In genomic region chr3:167095976-167096375, GRCh38 we compare ENCODE assay signal across 18 cellular contexts.
DNase-seq lines count a peak whose midpoint lies in the region; FAIRE-seq and TF ChIP-seq lines count a peak whose summit lies in the region.
"Had no signal": no experiment of that assay in that cellular context is flagged by ENCODE, and none has a peak within 500 bp of the region (broad histone marks: within the 10 kb centered on the region; RNA-seq: fewer than 3 reads in every experiment).

No MANE protein-coding gene starts in this region.

- FAIRE-seq in astrocyte (lab: Jason Lieb, UNC) = no peak
- FAIRE-seq: GM12878 had no signal

- H3K14ac ChIP-seq in mesenchymal stem cell (ENCODE audit: low read length in 2 of 2) = no peak overlapping the region

- H3K9me2 ChIP-seq in MM.1S (replicated peaks; ENCODE audit: insufficient read depth, low read length) = no peaks in the 10 kb centered on the region

- no peak overlapping the region for H2BK120ac ChIP-seq in mesenchymal stem cell (ENCODE audit: low read depth, low read length)

- H3F3A ChIP-seq in MM.1S (ENCODE audit: insufficient read depth, low read length) = 0 out of 2 replicates have a peak, but pooled peaks cover 3% of the 10 kb centered on the region

- no peak overlapping the region for H3K18ac ChIP-seq in mesenchymal stem cell (ENCODE audit: low read depth in 1 of 2, low read length in 2 of 2)

- 13% methylated on average over 2 of the region's 2 CpGs for WGBS in mesenchymal stem cell

- H3K36me3 Mint-ChIP-seq in astrocyte (ENCODE audit: low read depth, unreplicated experiment) = no peaks in the 10 kb centered on the region
- H3K36me3 Mint-ChIP-seq: CD8-positive, alpha-beta memory T cell had no signal

- H3K9me3 ChIP-seq in MM.1S (replicated peaks; ENCODE audit: insufficient read depth, low read length) (no peaks in the 10 kb centered on the region), astrocyte (ENCODE audit: insufficient read depth, low read depth, low read length) (no peaks in the 10 kb centered on the region), mesenchymal stem cell (ENCODE audit: control insufficient read depth, low read length) (no peaks in the 10 kb centered on the region)
- H3K9me3 ChIP-seq: BLaER1, Caco-2, HAP-1 had no signal

- H2BK15ac ChIP-seq in mesenchymal stem cell (ENCODE audit: low read depth, poor library complexity, severe bottlenecking) = no peak overlapping the region

- no peak overlapping the region for H3K4me3 Mint-ChIP-seq in astrocyte (ENCODE audit: unreplicated experiment)
- H3K4me3 Mint-ChIP-seq: CD8-positive, alpha-beta memory T cell had no signal

- no peaks in the 10 kb centered on the region for H3K36me3 ChIP-seq in MM.1S (replicated peaks; ENCODE audit: insufficient read depth, low read length)
- H3K36me3 ChIP-seq in astrocyte (ENCODE audit: insufficient read depth, low read length) = no peaks in the 10 kb centered on the region
- no peaks in the 10 kb centered on the region for H3K36me3 ChIP-seq in mesenchymal stem cell (ENCODE audit: control insufficient read depth in 1 of 2, insufficient read depth in 2 of 2, low read depth in 1 of 2, low read length in 2 of 2)
- H3K36me3 ChIP-seq: BLaER1, HAP-1 had no signal

- H3K27ac Mint-ChIP-seq in astrocyte (ENCODE audit: unreplicated experiment) = no peak overlapping the region
- H3K27ac Mint-ChIP-seq: CD8-positive, alpha-beta memory T cell had no signal

- peaks cover 23% of the 10 kb centered on the region for H3K4me1 ChIP-seq in MM.1S (ENCODE audit: low read length)
- H3K4me1 ChIP-seq in astrocyte (ENCODE audit: insufficient read depth, low read length) = no peaks in the 10 kb centered on the region
- no peaks in the 10 kb centered on the region for H3K4me1 ChIP-seq in mesenchymal stem cell (ENCODE audit: control insufficient read depth, insufficient read depth, low read depth, low read length)
- H3K4me1 ChIP-seq: BLaER1, Caco-2, HAP-1 had no signal

- H3K79me2 ChIP-seq in MM.1S (ENCODE audit: low read length) = no peaks in the 10 kb centered on the region
- no peaks in the 10 kb centered on the region for H3K79me2 ChIP-seq in astrocyte (ENCODE audit: insufficient read depth, low read length)

- no peak overlapping the region for H3K4ac ChIP-seq in mesenchymal stem cell (ENCODE audit: low read depth in 1 of 2, low read length in 2 of 2)

- no peak overlapping the region for H2BK5ac ChIP-seq in mesenchymal stem cell (ENCODE audit: low read depth, low read length, poor library complexity, severe bottlenecking)

- H2AK5ac ChIP-seq in mesenchymal stem cell (ENCODE audit: low read length, severe bottlenecking) = no peak overlapping the region

- no peak overlapping the region for H4K8ac ChIP-seq in mesenchymal stem cell (ENCODE audit: low read length)

- no peak overlapping the region for H3K4me3 ChIP-seq in MM.1S (ENCODE audit: low read length)
- no peak overlapping the region for H3K4me3 ChIP-seq in astrocyte (ENCODE audit: insufficient read depth, low read depth, low read length)
- H3K4me3 ChIP-seq in mesenchymal stem cell (ENCODE audit: insufficient read depth in 1 of 2, low read depth in 1 of 2, low read length in 2 of 2) = no peak overlapping the region
- H3K4me3 ChIP-seq: BLaER1, GM12878, HAP-1 had no signal

- no peaks in the 10 kb centered on the region for H3K79me1 ChIP-seq in mesenchymal stem cell (replicated peaks; ENCODE audit: low read length, poor library complexity, severe bottlenecking)

- no peak overlapping the region for H2BK12ac ChIP-seq in mesenchymal stem cell (ENCODE audit: low read length in 2 of 2)

- H2AFZ ChIP-seq in MM.1S (ENCODE audit: low read length) = peak overlapping the region; percentile 39; the same call in 1 of the 2 replicates
- H2AFZ ChIP-seq in astrocyte (ENCODE audit: low read depth, low read length) = no peak overlapping the region
- no peak overlapping the region for H2AFZ ChIP-seq in mesenchymal stem cell (ENCODE audit: low read depth, low read length)

- H3K27me3 ChIP-seq in MM.1S (replicated peaks; ENCODE audit: insufficient read depth, low read length) (no peaks in the 10 kb centered on the region), astrocyte (ENCODE audit: insufficient read depth, low read length) (no peaks in the 10 kb centered on the region), mesenchymal stem cell (ENCODE audit: control insufficient read depth in 1 of 2, insufficient read depth in 1 of 2, low read length in 2 of 2) (no peaks in the 10 kb centered on the region)
- H3K27me3 ChIP-seq: BLaER1 had no signal

- peak; percentile 14 for DNase-seq in A172 (ENCODE audit: low spot score)
- no peak for DNase-seq in MM.1S
- peak; percentile 3 for DNase-seq in astrocyte (ENCODE audit: low read depth)
- DNase-seq in mesenchymal stem cell = peak; percentile 17
- no peak for DNase-seq in NCI-H510A (lab: John Stamatoyannopoulos, UW)
- DNase-seq in DMS114 treated with DMSO at 0.1 percent for 48 hours (lab: John Stamatoyannopoulos, UW; ENCODE audit: unreplicated experiment) = no peak
- no peak for DNase-seq in GDM1 (lab: John Stamatoyannopoulos, UW)
- no peak for DNase-seq in activated CD4-positive, alpha-beta T cell treated with anti-CD3 and anti-CD28 coated beads for 48 hours
- DNase-seq: AML-193; Caco-2; CD8-positive, alpha-beta memory T cell; DMS53; GOT3 had no signal

- peaks cover 11% of the 10 kb centered on the region for H3K4me1 Mint-ChIP-seq in astrocyte (ENCODE audit: low read depth, unreplicated experiment)
- H3K4me1 Mint-ChIP-seq: CD8-positive, alpha-beta memory T cell had no signal

- H4K20me1 ChIP-seq in MM.1S (ENCODE audit: insufficient read depth, low read length) (no peaks in the 10 kb centered on the region), astrocyte (ENCODE audit: insufficient read depth, low read length) (no peaks in the 10 kb centered on the region)
- H4K20me1 ChIP-seq: BLaER1 had no signal

- no peaks in the 10 kb centered on the region for H3K27me3 Mint-ChIP-seq in astrocyte (ENCODE audit: low read depth, unreplicated experiment)
- H3K27me3 Mint-ChIP-seq: CD8-positive, alpha-beta memory T cell had no signal

- H3K27ac ChIP-seq in MM.1S (ENCODE audit: low read length) = no peak overlapping the region
- H3K27ac ChIP-seq in astrocyte (ENCODE audit: low read depth, low read length) = no peak overlapping the region
- no peak overlapping the region for H3K27ac ChIP-seq in mesenchymal stem cell (ENCODE audit: low read length, poor library complexity, severe bottlenecking)
- H3K27ac ChIP-seq: 22Rv1, BLaER1, HL-60 had no signal

- TF ChIP-seq CTCF in MM.1S (IDR thresholded peaks at IDR 0.05; ENCODE audit: low read length) (no peak), astrocyte (IDR thresholded peaks at IDR 0.05; ENCODE audit: insufficient read depth, low read depth, low read length) (no peak)

- H3K4me2 ChIP-seq in MM.1S (ENCODE audit: low read depth, low read length) (0 out of 2 replicates have a peak overlapping the region, but pooled peaks have one; percentile 7), astrocyte (ENCODE audit: low read length) (no peak overlapping the region), mesenchymal stem cell (ENCODE audit: low read length, poor library complexity, severe bottlenecking) (no peak overlapping the region)
- H3K4me2 ChIP-seq: BLaER1 had no signal

- no peaks in the 10 kb centered on the region for H3K9me3 Mint-ChIP-seq in astrocyte (ENCODE audit: unreplicated experiment)

- H3K9ac ChIP-seq in MM.1S (ENCODE audit: low read length) (no peak overlapping the region), astrocyte (ENCODE audit: low read length) (no peak overlapping the region), mesenchymal stem cell (ENCODE audit: low read length) (no peak overlapping the region)
- H3K9ac ChIP-seq: BLaER1 had no signal

- H4K91ac ChIP-seq in mesenchymal stem cell (ENCODE audit: low read length) = no peak overlapping the region

- H3K23ac ChIP-seq in mesenchymal stem cell (ENCODE audit: low read length in 2 of 2) = no peak overlapping the region

Comparison
In these comparisons a context has a peak if more than half of its experiments do, and no peak if none do; other contexts are left out.
1. DNase-seq: peak in A172 (single experiment), astrocyte (single experiment) and mesenchymal stem cell (single experiment); none in MM.1S (single experiment), NCI-H510A (single experiment), DMS114 treated with DMSO at 0.1 percent for 48 hours (single experiment), GDM1 (single experiment) and activated CD4-positive, alpha-beta T cell treated with anti-CD3 and anti-CD28 coated beads for 48 hours (single experiment).